In genomic region chr16:27430923-27431484, GRCh38 we compare ENCODE assay signal across 9 cellular contexts. TPM values are rescaled to one million over a fixed set of nuclear protein-coding genes. Genes with fewer than 3 reads are reported as not detected.
DNase-seq lines count a peak whose midpoint lies in the region; TF ChIP-seq lines count a peak whose summit lies in the region.
"Had no signal": no experiment of that assay in that cellular context is flagged by ENCODE, and none has a peak within 500 bp of the region (broad histone marks: within the 10 kb centered on the region; RNA-seq: fewer than 3 reads in every experiment).

No MANE protein-coding gene starts in this region.

- no peaks in the 10 kb centered on the region for H3K9me3 Mint-ChIP-seq in T-helper 1 cell treated with Interleukin-12 subunit alpha and Interleukin-12 subunit beta and Interleukin-4 antibody, amounts not matched to agents 30 μg/mL and 1 μg/mL, for 36 hours
- H3K9me3 Mint-ChIP-seq in chondrocyte (ENCODE audit: low read depth), result no peaks in the 10 kb centered on the region

- H3K9ac ChIP-seq in SK-N-SH (no peak overlapping the region), neuronal stem cell (ENCODE audit: low read depth, low read length, poor library complexity) (no peak overlapping the region)

- no peak overlapping the region for H2AK5ac ChIP-seq in neuronal stem cell (ENCODE audit: low read depth, low read length)

- H4K8ac ChIP-seq in neuronal stem cell (ENCODE audit: low read depth, low read length), result no peak overlapping the region

- no peaks in the 10 kb centered on the region for H3K9me3 ChIP-seq in SK-N-SH
- H3K9me3 ChIP-seq in neuronal stem cell (replicated peaks in 1 of 2; ENCODE audit: control insufficient read depth in 2 of 2, insufficient read depth in 1 of 2, low read depth in 1 of 2, low read length in 2 of 2), result no peaks in the 10 kb centered on the region

- 47% methylated on average over 8 of the region's 10 CpGs for WGBS in SK-N-SH (ENCODE audit: low lambda C conversion rate)
- WGBS in neuronal stem cell (ENCODE audit: extremely low coverage in 2 of 2, insufficient read length in 2 of 2, insufficient replicate concordance in 1 of 2), 2 donors, result no CpG with 5 or more reads among the region's 10 CpGs

- no peak overlapping the region for H3K23ac ChIP-seq in neuronal stem cell (ENCODE audit: low read depth, low read length, poor library complexity)

- H3K79me1 ChIP-seq in neuronal stem cell (ENCODE audit: low read depth, low read length), result no peaks in the 10 kb centered on the region

- H3K4me3 Mint-ChIP-seq in T-helper 1 cell treated with Interleukin-12 subunit alpha and Interleukin-12 subunit beta and Interleukin-4 antibody, amounts not matched to agents 30 μg/mL and 1 μg/mL, for 36 hours, result no peak overlapping the region
- no peak overlapping the region for H3K4me3 Mint-ChIP-seq in chondrocyte (ENCODE audit: unreplicated experiment)

- no peak overlapping the region for H2AFZ ChIP-seq in SK-N-SH (ENCODE audit: low read depth)
- no peak overlapping the region for H2AFZ ChIP-seq in neuronal stem cell (ENCODE audit: low read length)

- DNase-seq in T-helper 1 cell, result no peak
- peak; percentile 51 for DNase-seq in NB4 (ENCODE audit: low read depth)
- peak; percentile 50 for DNase-seq in chondrocyte (ENCODE audit: low spot score)
- DNase-seq in skeletal muscle cell (ENCODE audit: low read depth), result peak; percentile 24
- no peak for DNase-seq in NCI-H1105 (lab: John Stamatoyannopoulos, UW)
- DNase-seq in SK-N-SH, result no peak
- no peak for DNase-seq in neuronal stem cell (ENCODE audit: low spot score)
- DNase-seq: NCI-H510A treated with DMSO at 0.1 percent for 48 hours had no signal

- no peak for TF ChIP-seq EP300 in SK-N-SH (IDR thresholded peaks at IDR 0.05; ENCODE audit: borderline replicate concordance in 1 of 2, low read depth in 1 of 2, low read length in 1 of 2)

- peaks cover 17% of the 10 kb centered on the region for H3F3A ChIP-seq in SK-N-SH (replicated peaks; ENCODE audit: insufficient read depth)

- H3K36me3 Mint-ChIP-seq in T-helper 1 cell treated with Interleukin-12 subunit alpha and Interleukin-12 subunit beta and Interleukin-4 antibody, amounts not matched to agents 30 μg/mL and 1 μg/mL, for 36 hours (ENCODE audit: low read depth), result peaks cover 53% of the 10 kb centered on the region
- H3K36me3 Mint-ChIP-seq in chondrocyte (ENCODE audit: low read depth), result no peaks in the 10 kb centered on the region

- TF ChIP-seq CTCF in NB4 (IDR thresholded peaks at IDR 0.05; ENCODE audit: low read depth, low read length) (no peak), chondrocyte (IDR thresholded peaks at IDR 0.05) (no peak), SK-N-SH (IDR thresholded peaks at IDR 0.05) (no peak)

- no peak overlapping the region for H3K14ac ChIP-seq in neuronal stem cell (ENCODE audit: low read length)

- no peak overlapping the region for H3K4me2 ChIP-seq in SK-N-SH
- H3K4me2 ChIP-seq in neuronal stem cell (ENCODE audit: insufficient read depth, low read length, poor library complexity, severe bottlenecking), result no peak overlapping the region

- no peaks in the 10 kb centered on the region for H3K9me2 ChIP-seq in SK-N-SH

- H2BK15ac ChIP-seq in neuronal stem cell (ENCODE audit: low read length), result no peak overlapping the region

- H3K4me1 Mint-ChIP-seq in T-helper 1 cell treated with Interleukin-12 subunit alpha and Interleukin-12 subunit beta and Interleukin-4 antibody, amounts not matched to agents 30 μg/mL and 1 μg/mL, for 36 hours (ENCODE audit: low read depth), result peaks cover 51% of the 10 kb centered on the region
- peaks cover 25% of the 10 kb centered on the region for H3K4me1 Mint-ChIP-seq in chondrocyte (ENCODE audit: low read depth)

- no peak overlapping the region for H2BK12ac ChIP-seq in neuronal stem cell (ENCODE audit: low read length)

- no peaks in the 10 kb centered on the region for H3K36me3 ChIP-seq in SK-N-SH (replicated peaks in 1 of 2; ENCODE audit: control insufficient read depth in 1 of 2, insufficient read depth in 2 of 2, low read length in 1 of 2)
- H3K36me3 ChIP-seq in neuronal stem cell (replicated peaks in 1 of 2; ENCODE audit: control insufficient read depth in 2 of 2, insufficient read depth in 2 of 2, low read length in 2 of 2), result no peaks in the 10 kb centered on the region

- H3K27me3 ChIP-seq in SK-N-SH (ENCODE audit: insufficient read depth) (no peaks in the 10 kb centered on the region), neuronal stem cell (ENCODE audit: control insufficient read depth in 3 of 3, insufficient read depth in 3 of 3, low read depth in 1 of 3, low read length in 3 of 3) (no peaks in the 10 kb centered on the region)

- no peak overlapping the region for H2BK120ac ChIP-seq in neuronal stem cell (ENCODE audit: low read depth, low read length)

- POLR2A ChIA-PET in SK-N-SH (lab: Yijun Ruan, JAX), result no interaction called here

- no peaks in the 10 kb centered on the region for H4K20me1 ChIP-seq in SK-N-SH (ENCODE audit: insufficient read depth)

- no peak overlapping the region for H4K91ac ChIP-seq in neuronal stem cell (ENCODE audit: low read depth, low read length, poor library complexity)

- no peak overlapping the region for H3K18ac ChIP-seq in neuronal stem cell (ENCODE audit: low read length)

- no peak for TF ChIP-seq RAD21 in SK-N-SH (IDR thresholded peaks at IDR 0.05; ENCODE audit: low read length)

- H2BK5ac ChIP-seq in neuronal stem cell (ENCODE audit: low read length), result no peak overlapping the region

- TF ChIP-seq POLR2A in NB4 (IDR thresholded peaks at IDR 0.05; ENCODE audit: extremely low read depth, insufficient read length), result no peak

- no peak overlapping the region for H3K4ac ChIP-seq in neuronal stem cell (ENCODE audit: low read length)

- peak overlapping the region; percentile 55 for H3K27ac Mint-ChIP-seq in T-helper 1 cell treated with Interleukin-12 subunit alpha and Interleukin-12 subunit beta and Interleukin-4 antibody, amounts not matched to agents 30 μg/mL and 1 μg/mL, for 36 hours
- H3K27ac Mint-ChIP-seq in chondrocyte (ENCODE audit: unreplicated experiment), result no peak overlapping the region

- CTCF ChIA-PET in SK-N-SH (lab: Yijun Ruan, JAX), result interaction anchor here (0.8 kb wide), 1 partner anchor 27 kb away, joined by 3 read pairs; no protein-coding TSS in a partner anchor

- H3K27ac ChIP-seq in SK-N-SH (ENCODE audit: low read depth in 2 of 2, low read length in 1 of 2) (no peak overlapping the region), neuronal stem cell (replicated peaks; ENCODE audit: low read length) (no peak overlapping the region)

- no peaks in the 10 kb centered on the region for H3K27me3 Mint-ChIP-seq in T-helper 1 cell treated with Interleukin-12 subunit alpha and Interleukin-12 subunit beta and Interleukin-4 antibody, amounts not matched to agents 30 μg/mL and 1 μg/mL, for 36 hours (ENCODE audit: low read depth)
- H3K27me3 Mint-ChIP-seq in chondrocyte (ENCODE audit: low read depth), result no peaks in the 10 kb centered on the region

- H3K79me2 ChIP-seq in SK-N-SH (ENCODE audit: insufficient read depth), result no peaks in the 10 kb centered on the region

- H3K4me3 ChIP-seq in NB4 (ENCODE audit: low read depth, low read length) (no peak overlapping the region), skeletal muscle cell (ENCODE audit: low read depth, low read length) (no peak overlapping the region), SK-N-SH (ENCODE audit: low read depth in 2 of 2, low read length in 1 of 2) (no peak overlapping the region), neuronal stem cell (ENCODE audit: low read length in 2 of 2) (no peak overlapping the region)

- no peaks in the 10 kb centered on the region for H3K4me1 ChIP-seq in SK-N-SH (ENCODE audit: control insufficient read depth in 1 of 2, insufficient read depth in 2 of 2, low read depth in 1 of 2, low read length in 1 of 2)
- no peaks in the 10 kb centered on the region for H3K4me1 ChIP-seq in neuronal stem cell (ENCODE audit: control insufficient read depth in 2 of 2, insufficient read depth in 1 of 2, low read depth in 1 of 2, low read length in 2 of 2)

TF ChIP-seq in SK-N-SH, 30 proteins besides CTCF, POLR2A, EP300 and RAD21 (continues in another document):
- TF ChIP-seq TCF12 (IDR thresholded peaks at IDR 0.05), result no peak
- TF ChIP-seq REST (IDR thresholded peaks at IDR 0.05; ENCODE audit: low read depth, low read length), result no peak
- no peak for TF ChIP-seq FOSL2 (IDR thresholded peaks at IDR 0.05; ENCODE audit: borderline replicate concordance, low read depth)

RNA-seq across cellular contexts. Expression of gene IL21R, which starts 29.0 kb away (rescaled TPM):
- total RNA-seq in chondrocyte, result 2.1 to 11.3 TPM (median 2.2 TPM) in 3 replicates
- 0.13 TPM in 2 replicates for polyA plus RNA-seq in SK-N-SH (2012; rRNA removed)
- polyA plus RNA-seq in SK-N-SH (2012; cell fraction: cytosol; rRNA removed), result 0.05 and 0.06 TPM in 2 replicates
- 0.02 and 0.12 TPM in 2 replicates for polyA plus RNA-seq in SK-N-SH (2012; cell fraction: nucleus; rRNA removed)
- polyA plus RNA-seq in neuronal stem cell (2013, experiment 1 of 2), result 0.13 TPM
- polyA plus RNA-seq in neuronal stem cell (2013, experiment 2 of 2), result 0.14 TPM

Comparison
In these comparisons a context has a peak if more than half of its experiments do, and no peak if none do; other contexts are left out.
1. DNase-seq: peak in NB4 (single experiment), chondrocyte (single experiment) and skeletal muscle cell (single experiment); none in T-helper 1 cell (0 of 5), NCI-H1105 (single experiment), SK-N-SH (single experiment) and neuronal stem cell (single experiment).